In the genomic region with DNA sequence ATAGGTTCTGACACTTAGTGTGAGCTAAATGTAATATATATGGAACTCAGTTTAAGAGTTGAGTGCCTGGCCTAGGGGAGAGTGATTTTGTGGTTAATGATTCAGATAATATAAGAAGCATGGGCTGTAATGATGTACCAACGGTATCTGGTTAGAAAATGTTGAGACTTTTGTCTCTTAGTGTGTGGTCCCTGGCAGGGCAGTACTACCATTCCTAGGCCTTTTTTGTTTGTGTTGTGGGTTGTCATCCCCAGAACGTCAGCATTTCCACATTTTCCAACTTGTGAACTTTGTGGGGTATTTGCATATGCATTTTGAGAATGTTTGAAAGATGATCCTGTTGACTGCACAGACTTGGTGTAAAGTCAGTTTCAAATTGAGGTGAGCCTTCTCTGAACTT, we compare ENCODE assay signal across 8 cellular contexts. TPM values are rescaled to one million over a fixed set of nuclear protein-coding genes. Genes with fewer than 3 reads are reported as not detected.
DNase-seq lines count a peak whose midpoint lies in the region; ATAC-seq and TF ChIP-seq lines count a peak whose summit lies in the region.

No MANE protein-coding gene starts in this region.

- no peaks in the 10 kb centered on the region for H3K27me3 Mint-ChIP-seq in activated T-cell treated with anti-CD3 and anti-CD28 coated beads, Interleukin-2, amount 50 U/mL, for 24 hours

- no peak for TF ChIP-seq CTCF in cardiac fibroblast (IDR thresholded peaks at IDR 0.05; ENCODE audit: low read depth, low read length)
- no peak for TF ChIP-seq CTCF in spleen (IDR thresholded peaks at IDR 0.05 in 8 of 11, conservative IDR thresholded peaks at IDR 0.05 in 3 of 11)

- TF ChIP-seq POLR2A in spleen (IDR thresholded peaks at IDR 0.05): no peak

- H3K9me3 ChIP-seq in spleen: no peaks in the 10 kb centered on the region

- no peak overlapping the region for H3K4me3 ChIP-seq in cardiac fibroblast (replicated peaks in 1 of 2; ENCODE audit: low read depth in 2 of 2, low read length in 2 of 2)
- no peak overlapping the region for H3K4me3 ChIP-seq in spleen

- H3K9me3 Mint-ChIP-seq in activated T-cell treated with anti-CD3 and anti-CD28 coated beads, Interleukin-2, amount 50 U/mL, for 24 hours: no peaks in the 10 kb centered on the region

- peaks cover 26 to 100% (median 81%) of the 10 kb centered on the region in 6 donors for H3K4me1 ChIP-seq in spleen

- intact Hi-C loops in spleen (cut with DNase I; ENCODE audit: low total_unique reads): no loop called here

- H3K27ac Mint-ChIP-seq in activated T-cell treated with anti-CD3 and anti-CD28 coated beads, Interleukin-2, amount 50 U/mL, for 24 hours: peak overlapping the region; percentile 97

- H3K36me3 ChIP-seq in spleen: no peaks in the 10 kb centered on the region

- peaks cover 5% of the 10 kb centered on the region for H3K36me3 Mint-ChIP-seq in activated T-cell treated with anti-CD3 and anti-CD28 coated beads, Interleukin-2, amount 50 U/mL, for 24 hours (ENCODE audit: low read depth)

- peak overlapping the region in 7 of 8 donors; percentile 3 to 82 (median 67) for H3K27ac ChIP-seq in spleen

- DNase-seq in activated T-cell treated with anti-CD3 and anti-CD28 coated beads, Interleukin-2, amount 50 U/mL, for 24 hours: no peak
- DNase-seq in activated T-cell treated with anti-CD3 and anti-CD28 coated beads, Interleukin-2, amount 50 U/mL, for 48 hours: no peak
- DNase-seq in LHCN-M2 (ENCODE audit: low read depth) (peak; percentile 62), cardiac fibroblast (ENCODE audit: low read depth in 2 of 2) (peak; percentile 56 to 62), spleen (no peak), hypothalamus (lab: John Stamatoyannopoulos, UW) (no peak)

- no peaks in the 10 kb centered on the region for H3K27me3 ChIP-seq in spleen (replicated peaks in 1 of 7)

- peaks cover 90% of the 10 kb centered on the region for H3K4me1 Mint-ChIP-seq in activated T-cell treated with anti-CD3 and anti-CD28 coated beads, Interleukin-2, amount 50 U/mL, for 24 hours (ENCODE audit: low read depth)

- WGBS in spleen, 5 donors: 39 to 59% (median 56%) methylated on average over 2 of the region's 2 CpGs

- peak overlapping the region; percentile 53 for H3K4me3 Mint-ChIP-seq in activated T-cell treated with anti-CD3 and anti-CD28 coated beads, Interleukin-2, amount 50 U/mL, for 24 hours

- ATAC-seq in HG02642 (IDR thresholded peaks at IDR 0.05; ENCODE audit: poor library complexity, unreplicated experiment) (no peak), GM21576 (IDR thresholded peaks at IDR 0.05; ENCODE audit: unreplicated experiment) (no peak)

RNA-seq across cellular contexts. Expression of a gene that starts 11.4 kb away (rescaled TPM):
- total RNA-seq in LHCN-M2 (2014; rRNA removed): 66.8 and 73.0 TPM in 2 replicates
- polyA plus RNA-seq in LHCN-M2 (2012): 18.7 TPM
- 100 to 1,000 TPM in 3 of 7 donors, 10 to 100 TPM in 4; 65.7 to 120 (median 80.7) TPM for total RNA-seq in spleen
- 10 to 100 TPM; 16.9 to 24.5 (median 17.9) TPM for polyA plus RNA-seq in spleen

Comparison
In these comparisons a context has a peak if more than half of its experiments do, and no peak if none do; other contexts are left out.
1. DNase-seq: peak in LHCN-M2 (single experiment) and cardiac fibroblast (2 of 2); none in activated T-cell treated with anti-CD3 and anti-CD28 coated beads, Interleukin-2, amount 50 U/mL, for 24 hours (single experiment), activated T-cell treated with anti-CD3 and anti-CD28 coated beads, Interleukin-2, amount 50 U/mL, for 48 hours (0 of 2), spleen (single experiment) and hypothalamus (0 of 51).